ENCODE assay signal across 10 cellular contexts in the genomic region with DNA sequence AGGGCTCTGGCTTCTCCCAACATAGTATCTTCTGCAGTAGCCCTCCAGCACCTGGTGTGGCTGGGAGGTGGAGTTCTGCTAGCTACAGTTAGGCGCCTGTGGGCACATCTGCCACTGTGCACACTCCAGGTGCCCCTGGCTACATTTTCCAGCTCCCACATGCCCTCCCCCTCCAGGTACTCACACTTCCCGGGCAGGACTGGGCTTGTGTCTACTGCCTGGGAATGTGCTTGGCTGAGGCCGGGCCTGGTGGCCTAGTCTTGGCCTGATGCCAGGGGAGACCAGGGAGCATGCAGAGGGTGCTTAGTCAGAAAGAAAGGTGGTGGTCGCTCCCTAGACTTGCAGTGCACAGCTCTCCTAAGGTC. TPM values are rescaled to one million over a fixed set of nuclear protein-coding genes. Genes with fewer than 3 reads are reported as not detected.
DNase-seq lines count a peak whose midpoint lies in the region; ATAC-seq and TF ChIP-seq lines count a peak whose summit lies in the region.
"Had no signal": no experiment of that assay in that cellular context is flagged by ENCODE, and none has a peak within 500 bp of the region (broad histone marks: within the 10 kb centered on the region; RNA-seq: fewer than 3 reads in every experiment).

No MANE protein-coding gene starts in this region.

- no peaks in the 10 kb centered on the region for H3K9me2 ChIP-seq in Karpas-422 (replicated peaks; ENCODE audit: insufficient read depth, low read length)

- no peak overlapping the region for H3K27ac Mint-ChIP-seq in activated T-cell treated with anti-CD3 and anti-CD28 coated beads, Interleukin-2, amount 50 U/mL, for 72 hours

- TF ChIP-seq CTCF in left lung (IDR thresholded peaks at IDR 0.05) = no peak

- no peak overlapping the region for H3K4me2 ChIP-seq in Karpas-422 (ENCODE audit: low read depth, low read length, poor library complexity, severe bottlenecking)

- H3K4me3 Mint-ChIP-seq in activated T-cell treated with anti-CD3 and anti-CD28 coated beads, Interleukin-2, amount 50 U/mL, for 72 hours = no peak overlapping the region

- no peaks in the 10 kb centered on the region for H4K20me1 ChIP-seq in Karpas-422 (ENCODE audit: insufficient read depth, low read depth, low read length)

- intact Hi-C loops in left lung (cut with DNase I) = no loop called here

- H3K9ac ChIP-seq in Karpas-422 (ENCODE audit: low read length) = no peak overlapping the region

- H3K4me1 Mint-ChIP-seq in activated T-cell treated with anti-CD3 and anti-CD28 coated beads, Interleukin-2, amount 50 U/mL, for 72 hours (ENCODE audit: low read depth) = peaks cover 15% of the 10 kb centered on the region

- H3K9me3 ChIP-seq in left lung = no peaks in the 10 kb centered on the region
- H3K9me3 ChIP-seq in Karpas-422 (ENCODE audit: low read length) = no peaks in the 10 kb centered on the region

- H3K27me3 ChIP-seq in left lung = peaks cover 0 to 11% of the 10 kb centered on the region in 2 donors
- H3K27me3 ChIP-seq in Karpas-422 (ENCODE audit: low read length) = no peaks in the 10 kb centered on the region

- ATAC-seq in left lung (peak; percentile 6), HG02970 (IDR thresholded peaks at IDR 0.05; ENCODE audit: low FRiP score, unreplicated experiment) (no peak)
- no peak for ATAC-seq in activated T-cell treated with anti-CD3 and anti-CD28 coated beads, Interleukin-2, amount 50 U/mL, for 72 hours (replicated peaks in 1 of 2)

- H3K4me1 ChIP-seq in left lung (peaks cover 43 to 63% of the 10 kb centered on the region in 2 donors), Karpas-422 (ENCODE audit: low read length) (no peaks in the 10 kb centered on the region)

- in situ Hi-C loops in ACHN (cut with HindIII; ENCODE audit: low pct_ligation_motif_present, low pct_unique_long_range_greater_than_20kb, low sequenced_read_pairs) = no loop called here

- H3K27me3 Mint-ChIP-seq in activated T-cell treated with anti-CD3 and anti-CD28 coated beads, Interleukin-2, amount 50 U/mL, for 72 hours (ENCODE audit: low read depth) = peaks cover 4% of the 10 kb centered on the region

- H3K27ac ChIP-seq in angular gyrus (ENCODE audit: low read depth, low read length) (peak overlapping the region; percentile 91), left lung (peak overlapping the region; percentile 62 to 81), Karpas-422 (ENCODE audit: low read length) (no peak overlapping the region)
- H3K27ac ChIP-seq: VCaP had no signal

- H3K4me3 ChIP-seq in left lung (no peak overlapping the region), Karpas-422 (ENCODE audit: low read length) (no peak overlapping the region)

- DNase-seq in ACHN = peak; percentile 39
- DNase-seq in NCI-H128 (lab: John Stamatoyannopoulos, UW; ENCODE audit: unreplicated experiment) = peak; percentile 73
- no peak for DNase-seq in left lung
- no peak for DNase-seq in activated naive CD4-positive, alpha-beta T cell treated with anti-CD3 and anti-CD28 coated beads, Interleukin-2, amount 50 U/mL, for 16 hours
- no peak for DNase-seq in Karpas-422
- no peak for DNase-seq in activated T-cell treated with anti-CD3 and anti-CD28 coated beads, Interleukin-2, amount 50 U/mL, for 72 hours
- DNase-seq: DND-41 had no signal

- no peaks in the 10 kb centered on the region for H3K9me3 Mint-ChIP-seq in activated T-cell treated with anti-CD3 and anti-CD28 coated beads, Interleukin-2, amount 50 U/mL, for 72 hours

- H3K36me3 Mint-ChIP-seq in activated T-cell treated with anti-CD3 and anti-CD28 coated beads, Interleukin-2, amount 50 U/mL, for 72 hours (ENCODE audit: insufficient read depth in 2 of 2) = no peaks in the 10 kb centered on the region

- H2AFZ ChIP-seq in Karpas-422 (ENCODE audit: low read length) = no peak overlapping the region

- H3K79me2 ChIP-seq in Karpas-422 (ENCODE audit: low read length) = no peaks in the 10 kb centered on the region

- H3K36me3 ChIP-seq in left lung = peaks cover 6 to 38% of the 10 kb centered on the region in 2 donors
- H3K36me3 ChIP-seq in Karpas-422 (ENCODE audit: insufficient read depth, low read length) = no peaks in the 10 kb centered on the region

RNA-seq across cellular contexts. Expression of a gene that starts 15.9 kb away (rescaled TPM):
- 100 to 1,000 TPM in 1 of 2 donors, 10 to 100 TPM in 1; 76.5 to 120 TPM for total RNA-seq in left lung
- 0.19 TPM in 1 of 2 replicates, not detected in the other for total RNA-seq in Karpas-422 (2014; rRNA removed; shearing (Covaris generic); ENCODE audit: low replicate concordance)
- total RNA-seq in activated T-cell treated with anti-CD3 and anti-CD28 coated beads, Interleukin-2, amount 50 U/mL, for 72 hours = 1 to 10 TPM; 3.6 to 3.8 TPM

RNA-seq across cellular contexts. Expression of a gene that starts 51.1 kb away (rescaled TPM):
- 100 to 1,000 TPM; 141 to 163 TPM for total RNA-seq in left lung
- total RNA-seq in Karpas-422 (2014; rRNA removed; shearing (Covaris generic); ENCODE audit: low replicate concordance) = 29.6 and 34.4 TPM in 2 replicates
- total RNA-seq in activated T-cell treated with anti-CD3 and anti-CD28 coated beads, Interleukin-2, amount 50 U/mL, for 72 hours = 100 to 1,000 TPM; 170 to 180 TPM

RNA-seq across cellular contexts. Expression of a gene that starts 56.2 kb away (rescaled TPM):
- total RNA-seq in left lung = not detected
- not detected in 2 replicates for total RNA-seq in Karpas-422 (2014; rRNA removed; shearing (Covaris generic); ENCODE audit: low replicate concordance)
- not detected for total RNA-seq in activated T-cell treated with anti-CD3 and anti-CD28 coated beads, Interleukin-2, amount 50 U/mL, for 72 hours

RNA-seq across cellular contexts. Expression of a gene that starts 57.5 kb away (rescaled TPM):
- total RNA-seq in left lung = 10 to 100 TPM; 15.6 to 19.1 TPM
- 13.5 and 28.6 TPM in 2 replicates for total RNA-seq in Karpas-422 (2014; rRNA removed; shearing (Covaris generic); ENCODE audit: low replicate concordance)
- total RNA-seq in activated T-cell treated with anti-CD3 and anti-CD28 coated beads, Interleukin-2, amount 50 U/mL, for 72 hours = 10 to 100 TPM; 20.7 to 32.3 TPM

Comparison
In these comparisons a context has a peak if more than half of its experiments do, and no peak if none do; other contexts are left out.
1. DNase-seq: peak in ACHN (single experiment) and NCI-H128 (single experiment); none in left lung (0 of 2), activated naive CD4-positive, alpha-beta T cell treated with anti-CD3 and anti-CD28 coated beads, Interleukin-2, amount 50 U/mL, for 16 hours (single experiment), Karpas-422 (single experiment) and activated T-cell treated with anti-CD3 and anti-CD28 coated beads, Interleukin-2, amount 50 U/mL, for 72 hours (0 of 2).
2. RNA of a gene that starts 15.9 kb away (total RNA-seq): 76.5 to 120 TPM in left lung; 3.6 to 3.8 TPM in activated T-cell treated with anti-CD3 and anti-CD28 coated beads, Interleukin-2, amount 50 U/mL, for 72 hours and 0.19 TPM in Karpas-422; every median in the first group is over 10 times any median in the second.